In genomic region chr10:13302821-13303555, GRCh38 we compare ENCODE assay signal across 8 cellular contexts. TPM values are rescaled to one million over a fixed set of nuclear protein-coding genes. Genes with fewer than 3 reads are reported as not detected.
DNase-seq lines count a peak whose midpoint lies in the region; ATAC-seq, FAIRE-seq and TF ChIP-seq lines count a peak whose summit lies in the region.

No MANE protein-coding gene starts in this region.

- 79% methylated on average over 23 of the region's 23 CpGs for WGBS in HepG2 (ENCODE audit: low lambda C conversion rate)
- WGBS in suprapubic skin, result 82% methylated on average over 23 of the region's 23 CpGs

- H3K27ac Mint-ChIP-seq in activated CD4-positive, alpha-beta T cell treated with anti-CD3 and anti-CD28 coated beads, Interleukin-2, amount 10 ng/mL, durations not matched to agents 24 days and 14 days, result peak overlapping the region; percentile 98
- H3K27ac Mint-ChIP-seq in WTC11, result no peak overlapping the region

- H3K27me3 ChIP-seq in HepG2 (ENCODE audit: control insufficient read depth in 1 of 2, insufficient read depth in 2 of 2, low read length in 2 of 2) (no peaks in the 10 kb centered on the region), suprapubic skin (no peaks in the 10 kb centered on the region)

- no peak for DNase-seq in activated CD4-positive, alpha-beta T cell treated with anti-CD3 and anti-CD28 coated beads, Interleukin-2, amount 10 ng/mL, durations not matched to agents 24 days and 14 days
- DNase-seq in activated CD4-positive, alpha-beta T cell treated with anti-CD3 and anti-CD28 coated beads, Interleukin-2, amount 50 U/mL, for 48 hours, result no peak
- DNase-seq in WTC11 (ENCODE audit: low spot score) (no peak), HepG2 (ENCODE audit: low spot score) (no peak), suprapubic skin (ENCODE audit: low spot score in 2 of 2) (no peak), OCI-M1 (lab: John Stamatoyannopoulos, UW) (no peak)

- no peaks in the 10 kb centered on the region for H4K20me1 ChIP-seq in HepG2 (ENCODE audit: insufficient read depth, low read length)

- CTCF ChIA-PET in WTC11 (lab: Charles Lee) (interaction anchor here (0.6 to 4.7 kb wide), 41 partner anchors 8 to 254 kb away, joined by 3 to 57 read pairs (median 5); partner anchors contain the start of genes MCM10, OPTN and UCMA), HepG2 (lab: Yijun Ruan, JAX; ENCODE audit: low intra/inter-chr PET ratio, low total read pairs) (interaction anchor here (1.5 to 1.9 kb wide), 3 partner anchors 32 to 142 kb away, joined by 9 to 37 read pairs (median 9); partner anchors contain the start of gene MCM10)

- TF ChIP-seq RAD21 in HepG2 (CRISPR knock-in tag; IDR thresholded peaks at IDR 0.05), result no peak

- no peak overlapping the region for H2AFZ ChIP-seq in HepG2 (ENCODE audit: low read length)

- H3K36me3 Mint-ChIP-seq in activated CD4-positive, alpha-beta T cell treated with anti-CD3 and anti-CD28 coated beads, Interleukin-2, amount 10 ng/mL, durations not matched to agents 24 days and 14 days (ENCODE audit: low read depth), result no peaks in the 10 kb centered on the region
- no peaks in the 10 kb centered on the region for H3K36me3 Mint-ChIP-seq in WTC11

- BruUV-seq in HepG2 (replicated peaks; lab: Mats Ljungman, UMichigan), result no TSS peak

- H3K9me3 ChIP-seq in HepG2 (ENCODE audit: low read length) (no peaks in the 10 kb centered on the region), suprapubic skin (no peaks in the 10 kb centered on the region)

- POLR2A ChIA-PET in WTC11 (lab: Charles Lee), result interaction anchor here (0.7 to 2.6 kb wide), 8 partner anchors 10 to 547 kb away, joined by 3 to 16 read pairs (median 3); partner anchors contain the start of gene MCM10
- POLR2A ChIA-PET in HepG2 (lab: Yijun Ruan, JAX), result interaction anchor here (1.3 to 5.9 kb wide), 9 partner anchors 11 to 234 kb away, joined by 3 to 109 read pairs (median 7); partner anchors contain the start of gene MCM10

- H3K4me1 Mint-ChIP-seq in activated CD4-positive, alpha-beta T cell treated with anti-CD3 and anti-CD28 coated beads, Interleukin-2, amount 10 ng/mL, durations not matched to agents 24 days and 14 days, result peaks cover 22% of the 10 kb centered on the region
- H3K4me1 Mint-ChIP-seq in WTC11, result peaks cover 13% of the 10 kb centered on the region

- no peaks in the 10 kb centered on the region for H3K79me2 ChIP-seq in HepG2 (ENCODE audit: insufficient read depth, low read length)

- ATAC-seq in WTC11 (no peak), HepG2 (no peak), HG02763 (IDR thresholded peaks at IDR 0.05; ENCODE audit: unreplicated experiment) (no peak), GM21723 (IDR thresholded peaks at IDR 0.05; ENCODE audit: unreplicated experiment) (no peak)

- intact Hi-C loops in activated CD4-positive, alpha-beta T cell treated with anti-CD3 and anti-CD28 coated beads, Interleukin-2, amount 10 ng/mL, durations not matched to agents 24 days and 14 days (cut with micrococcal nuclease), result loop anchor here (1.0 to 2.0 kb wide), 4 partner anchors 45 to 1234 kb away; partner anchors contain the start of genes DHTKD1, MCM10 and SEPHS1
- intact Hi-C loops in HepG2 (cut with micrococcal nuclease; ENCODE audit: unreplicated experiment), result loop anchor here (1.0 to 5.0 kb wide), 5 partner anchors 20 to 142 kb away; partner anchors contain the start of genes MCM10 and SEPHS1

- H3K27me3 Mint-ChIP-seq in activated CD4-positive, alpha-beta T cell treated with anti-CD3 and anti-CD28 coated beads, Interleukin-2, amount 10 ng/mL, durations not matched to agents 24 days and 14 days, result no peaks in the 10 kb centered on the region
- H3K27me3 Mint-ChIP-seq in WTC11 (ENCODE audit: low read depth), result peaks cover 13% of the 10 kb centered on the region; the same call in 1 of the 2 replicates

- H3K27ac ChIP-seq in HepG2 (ENCODE audit: extremely low read length, insufficient read depth, low read length) (peak overlapping the region; percentile 89), suprapubic skin (no peak overlapping the region)

- H3K4me1 ChIP-seq in HepG2 (ENCODE audit: insufficient read depth, low read length) (peaks cover 36% of the 10 kb centered on the region), suprapubic skin (peaks cover 23% of the 10 kb centered on the region)

- in situ Hi-C loops in HepG2 (cut with HindIII; ENCODE audit: extremely low pct_ligation_motif_present, low pct_unique_long_range_greater_than_20kb), result no loop called here

- peak overlapping the region; percentile 80 for H3K4me2 ChIP-seq in HepG2 (ENCODE audit: low read depth, low read length)

- TF ChIP-seq CTCF in WTC11 (IDR thresholded peaks at IDR 0.05), result no peak; the same call in 1 of the 2 replicates
- no peak for TF ChIP-seq CTCF in HepG2 (CRISPR knock-in tag; IDR thresholded peaks at IDR 0.05)
- no peak for TF ChIP-seq CTCF in suprapubic skin (IDR thresholded peaks at IDR 0.05)

- TF ChIP-seq POLR2A in HepG2 (IDR thresholded peaks at IDR 0.05; ENCODE audit: insufficient read depth in 1 of 2, low read depth in 2 of 2, low read length in 2 of 2), result no peak
- no peak for TF ChIP-seq POLR2A in suprapubic skin (IDR thresholded peaks at IDR 0.05)

- H3K4me3 Mint-ChIP-seq in activated CD4-positive, alpha-beta T cell treated with anti-CD3 and anti-CD28 coated beads, Interleukin-2, amount 10 ng/mL, durations not matched to agents 24 days and 14 days, result peak overlapping the region; percentile 82
- peak overlapping the region; percentile 64 for H3K4me3 Mint-ChIP-seq in WTC11

- peak overlapping the region in 1 of 3 experiments; percentile 79; a peak in 2 of 6 replicates for H3K4me3 ChIP-seq in HepG2 (replicated peaks in 1 of 3; ENCODE audit: insufficient read depth in 1 of 3, low read depth in 2 of 3, low read length in 3 of 3)
- peak overlapping the region; percentile 56 for H3K4me3 ChIP-seq in suprapubic skin

- H3K9ac ChIP-seq in HepG2 (ENCODE audit: insufficient read depth, low read depth, low read length), result no peak overlapping the region

- no peaks in the 10 kb centered on the region for H3K9me3 Mint-ChIP-seq in activated CD4-positive, alpha-beta T cell treated with anti-CD3 and anti-CD28 coated beads, Interleukin-2, amount 10 ng/mL, durations not matched to agents 24 days and 14 days
- H3K9me3 Mint-ChIP-seq in WTC11, result no peaks in the 10 kb centered on the region

- H3K36me3 ChIP-seq in HepG2 (replicated peaks in 1 of 2; ENCODE audit: control insufficient read depth in 1 of 2, insufficient read depth in 2 of 2, low read length in 2 of 2), result no peaks in the 10 kb centered on the region
- H3K36me3 ChIP-seq in suprapubic skin, result no peaks in the 10 kb centered on the region

- FAIRE-seq in HepG2 (lab: Jason Lieb, UNC), result no peak

- TF ChIP-seq EP300 in HepG2 (IDR thresholded peaks at IDR 0.05; ENCODE audit: low read depth in 2 of 2, low read length in 2 of 2) (no peak), HepG2 (CRISPR knock-in tag; IDR thresholded peaks at IDR 0.05; ENCODE audit: borderline replicate concordance) (no peak), suprapubic skin (IDR thresholded peaks at IDR 0.05) (no peak)

RNA-seq across cellular contexts. Expression of gene PHYH, which starts 3.1 kb away (rescaled TPM):
- 12.8 and 15.9 TPM in 2 replicates for total RNA-seq in activated CD4-positive, alpha-beta T cell treated with anti-CD3 and anti-CD28 coated beads, Interleukin-2, amount 10 ng/mL, durations not matched to agents 24 days and 14 days
- total RNA-seq in WTC11 (2021), result 22.5 to 35.1 TPM (median 32.0 TPM) in 3 replicates
- 34.5 and 47.9 TPM in 2 replicates for total RNA-seq in HepG2 (2016; rRNA removed; fragmentation: Illumina TruSeq; extraction: Trizol)
- 17.6 and 21.7 TPM in 2 replicates for total RNA-seq in HepG2 (2016; cell fraction: cytosol; rRNA removed; fragmentation: Illumina TruSeq; extraction: Trizol; ENCODE audit: low read depth)
- 36.1 and 49.8 TPM in 2 replicates for total RNA-seq in HepG2 (2016; cell fraction: insoluble cytoplasmic fraction; rRNA removed; fragmentation: Illumina TruSeq; extraction: Trizol)
- total RNA-seq in HepG2 (2016; cell fraction: membrane; rRNA removed; fragmentation: Illumina TruSeq; extraction: Trizol), result 20.3 and 22.2 TPM in 2 replicates
- 18.4 and 18.8 TPM in 2 replicates for total RNA-seq in HepG2 (2016; cell fraction: nucleus; rRNA removed; fragmentation: Illumina TruSeq; extraction: Trizol)
- polyA plus RNA-seq in HepG2 (2011; rRNA removed), result 27.2 and 37.4 TPM in 2 replicates
- polyA plus RNA-seq in HepG2 (2011; cell fraction: cytosol; rRNA removed), result 27.7 and 38.9 TPM in 2 replicates
- 12.7 and 24.3 TPM in 2 replicates for polyA plus RNA-seq in HepG2 (2011; cell fraction: nucleus; rRNA removed)
- polyA plus RNA-seq in HepG2 (2012), result 47.7 and 75.4 TPM in 2 replicates
- polyA plus RNA-seq in HepG2 (2016; cell fraction: cytosol; fragmentation: Illumina TruSeq; extraction: Trizol; ENCODE audit: low read depth), result 14.6 and 17.7 TPM in 2 replicates
- 78.2 and 81.4 TPM in 2 replicates for polyA plus RNA-seq in HepG2 (2016; cell fraction: insoluble cytoplasmic fraction; fragmentation: Illumina TruSeq; extraction: Trizol; ENCODE audit: low read depth)
- 22.5 and 25.2 TPM in 2 replicates for polyA plus RNA-seq in HepG2 (2016; cell fraction: membrane; fragmentation: Illumina TruSeq; extraction: Trizol; ENCODE audit: low read depth)
- polyA plus RNA-seq in HepG2 (2016; cell fraction: nucleus; fragmentation: Illumina TruSeq; extraction: Trizol; ENCODE audit: insufficient read depth, low read depth), result 38.1 and 38.4 TPM in 2 replicates
- polyA minus RNA-seq in HepG2 (2011; rRNA and poly(A)+ RNA removed; ENCODE audit: low replicate concordance), result 7.2 and 13.5 TPM in 2 replicates
- polyA minus RNA-seq in HepG2 (2011; cell fraction: cytosol; rRNA and poly(A)+ RNA removed), result 9.4 and 13.2 TPM in 2 replicates
- polyA minus RNA-seq in HepG2 (2011; cell fraction: nucleus; rRNA and poly(A)+ RNA removed), result 12.2 and 17.8 TPM in 2 replicates
- total RNA-seq in suprapubic skin, result 10 to 100 TPM; 10.5 to 22.2 (median 13.3) TPM

RNA-seq across cellular contexts. Expression of gene SEPHS1, which starts 45.1 kb away (rescaled TPM):
- total RNA-seq in activated CD4-positive, alpha-beta T cell treated with anti-CD3 and anti-CD28 coated beads, Interleukin-2, amount 10 ng/mL, durations not matched to agents 24 days and 14 days, result 59.9 and 64.2 TPM in 2 replicates
- total RNA-seq in WTC11 (2021) (501 to 509 TPM (median 501 TPM) in 3 replicates), HepG2 (2016; rRNA removed; fragmentation: Illumina TruSeq; extraction: Trizol) (61.5 and 76.0 TPM in 2 replicates), suprapubic skin (10 to 100 TPM; 23.1 to 31.6 (median 25.4) TPM)
- total RNA-seq in HepG2 (2016; cell fraction: cytosol; rRNA removed; fragmentation: Illumina TruSeq; extraction: Trizol; ENCODE audit: low read depth), result 81.7 and 82.0 TPM in 2 replicates
- total RNA-seq in HepG2 (2016; cell fraction: insoluble cytoplasmic fraction; rRNA removed; fragmentation: Illumina TruSeq; extraction: Trizol), result 64.7 and 68.6 TPM in 2 replicates
- 145 and 152 TPM in 2 replicates for total RNA-seq in HepG2 (2016; cell fraction: membrane; rRNA removed; fragmentation: Illumina TruSeq; extraction: Trizol)
- total RNA-seq in HepG2 (2016; cell fraction: nucleus; rRNA removed; fragmentation: Illumina TruSeq; extraction: Trizol), result 26.6 and 33.5 TPM in 2 replicates
- 52.3 and 57.8 TPM in 2 replicates for polyA plus RNA-seq in HepG2 (2011; rRNA removed)
- polyA plus RNA-seq in HepG2 (2011; cell fraction: cytosol; rRNA removed), result 37.6 and 45.1 TPM in 2 replicates
- 19.5 and 19.9 TPM in 2 replicates for polyA plus RNA-seq in HepG2 (2011; cell fraction: nucleus; rRNA removed)
- polyA plus RNA-seq in HepG2 (2012), result 32.9 and 36.4 TPM in 2 replicates
- polyA plus RNA-seq in HepG2 (2016; cell fraction: cytosol; fragmentation: Illumina TruSeq; extraction: Trizol; ENCODE audit: low read depth), result 167 and 171 TPM in 2 replicates
- polyA plus RNA-seq in HepG2 (2016; cell fraction: insoluble cytoplasmic fraction; fragmentation: Illumina TruSeq; extraction: Trizol; ENCODE audit: low read depth), result 95.6 and 112 TPM in 2 replicates
- polyA plus RNA-seq in HepG2 (2016; cell fraction: membrane; fragmentation: Illumina TruSeq; extraction: Trizol; ENCODE audit: low read depth), result 189 and 199 TPM in 2 replicates
- 67.4 and 69.2 TPM in 2 replicates for polyA plus RNA-seq in HepG2 (2016; cell fraction: nucleus; fragmentation: Illumina TruSeq; extraction: Trizol; ENCODE audit: insufficient read depth, low read depth)
- polyA minus RNA-seq in HepG2 (2011; rRNA and poly(A)+ RNA removed; ENCODE audit: low replicate concordance), result 44.9 and 79.2 TPM in 2 replicates
- 26.9 and 32.6 TPM in 2 replicates for polyA minus RNA-seq in HepG2 (2011; cell fraction: cytosol; rRNA and poly(A)+ RNA removed)
- polyA minus RNA-seq in HepG2 (2011; cell fraction: nucleus; rRNA and poly(A)+ RNA removed), result 18.8 and 19.8 TPM in 2 replicates
